In the genomic region with DNA sequence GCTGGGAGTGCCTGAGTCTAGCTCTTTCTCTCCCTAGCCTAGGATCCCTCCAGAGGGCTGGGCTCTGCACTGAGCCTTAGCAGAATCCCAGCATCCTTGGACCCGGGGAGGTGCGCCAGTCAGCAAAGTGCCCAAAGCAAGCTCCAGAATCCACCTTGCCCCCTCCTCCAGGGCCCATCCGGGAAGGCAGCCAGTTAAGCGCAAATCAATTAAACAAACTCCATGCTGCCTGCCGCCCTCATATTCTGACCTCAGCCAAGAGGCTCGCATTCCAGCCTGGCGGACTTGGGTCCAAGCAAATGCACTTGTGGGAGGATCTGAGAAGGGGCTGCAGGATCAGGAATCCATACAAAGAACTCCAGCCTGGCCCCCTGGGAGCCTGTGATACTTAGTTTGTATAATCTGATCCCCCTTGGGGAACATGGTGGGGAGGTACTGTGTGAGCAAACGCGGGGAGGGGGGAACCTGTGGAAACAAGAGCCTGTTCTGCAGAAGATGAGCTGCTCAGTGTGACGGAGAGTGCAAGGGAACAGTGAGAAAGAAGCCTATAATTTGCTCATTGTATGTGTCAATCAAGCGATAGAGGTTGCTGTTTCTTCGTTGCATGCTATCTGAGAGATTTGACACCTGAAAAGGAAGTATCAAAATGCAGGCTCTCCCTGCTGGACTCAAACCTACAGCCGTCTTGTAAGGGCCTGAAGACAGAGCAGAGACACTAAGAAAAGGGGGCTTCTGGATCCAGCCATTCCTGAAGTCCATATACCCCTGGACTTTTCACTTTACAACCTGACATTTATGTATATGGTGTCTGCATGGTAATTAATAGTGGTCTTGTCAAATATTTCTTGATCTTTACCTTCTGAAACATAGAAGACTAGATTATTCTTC, we compare ENCODE assay signal across 16 cellular contexts. TPM values are rescaled to one million over a fixed set of nuclear protein-coding genes. Genes with fewer than 3 reads are reported as not detected.
A peak's percentile ranks its signal among the peaks of the same experiment; 100 is the strongest.
DNase-seq lines count a peak whose midpoint lies in the region; ATAC-seq and TF ChIP-seq lines count a peak whose summit lies in the region.
"Had no signal": no experiment of that assay in that cellular context is flagged by ENCODE, and none has a peak within 500 bp of the region (broad histone marks: within the 10 kb centered on the region; RNA-seq: fewer than 3 reads in every experiment).

No MANE protein-coding gene starts in this region.

- TF ChIP-seq CTCF in nephron progenitor cell (IDR thresholded peaks at IDR 0.05) (no peak), transverse colon (IDR thresholded peaks at IDR 0.05) (no peak)

- peaks cover 11% of the 10 kb centered on the region for H3K4me1 Mint-ChIP-seq in nephron progenitor cell
- H3K4me1 Mint-ChIP-seq: CD14-positive monocyte had no signal

- DNase-seq in GM23248, result peak; percentile 34
- peak; percentile 76 for DNase-seq in NCI-H1436 (lab: John Stamatoyannopoulos, UW)
- peak; percentile 76 for DNase-seq in astrocyte of the hippocampus (ENCODE audit: low read depth, low spot score)
- peak; percentile 34 for DNase-seq in nephron progenitor cell
- no peak for DNase-seq in transverse colon
- DNase-seq in HPDE6-E6E7 (ENCODE audit: extremely low spot score), result no peak
- DNase-seq: activated CD4-positive, alpha-beta T cell treated with anti-CD3 and anti-CD28 coated beads, Interleukin-2, amount 50 U/mL, for 1 hour; activated gamma-delta T cell; esophagus squamous epithelium; mucosa of descending colon; OCI-M1; T-helper 1 cell had no signal

- peaks cover 10% of the 10 kb centered on the region; the same call in 1 of the 2 replicates for H3K4me1 ChIP-seq in GM23248 (ENCODE audit: insufficient read depth)
- no peaks in the 10 kb centered on the region for H3K4me1 ChIP-seq in transverse colon

- H3K36me3 ChIP-seq in GM23248 (ENCODE audit: low read depth), result no peaks in the 10 kb centered on the region
- no peaks in the 10 kb centered on the region for H3K36me3 ChIP-seq in transverse colon
- H3K36me3 ChIP-seq: esophagus squamous epithelium had no signal

- H3K27me3 ChIP-seq in GM23248 (replicated peaks; ENCODE audit: insufficient read depth) (peaks cover 30% of the 10 kb centered on the region), transverse colon (peaks cover 38% of the 10 kb centered on the region)

- peaks cover 4% of the 10 kb centered on the region for H3K9me3 Mint-ChIP-seq in nephron progenitor cell

- H3K4me3 Mint-ChIP-seq in nephron progenitor cell, result peak overlapping the region; percentile 29
- H3K4me3 Mint-ChIP-seq: CD14-positive monocyte had no signal

- intact Hi-C loops in transverse colon (cut with DNase I; ENCODE audit: low total_unique reads), result no loop called here

- H3F3A ChIP-seq in GM23248 (ENCODE audit: insufficient read depth), result no peaks in the 10 kb centered on the region

- WGBS in GM23248 (ENCODE audit: low coverage in 1 of 2, low lambda C conversion rate in 2 of 2, missing lambda C conversion rate in 2 of 2), 2 experiments, result 30 to 31% methylated on average over 13 of the region's 13 CpGs
- WGBS in transverse colon (ENCODE audit: low coverage in 1 of 2), 2 donors, result 25 to 40% methylated on average over 1 to 10 of the region's 13 CpGs

- no peaks in the 10 kb centered on the region for H4K20me1 ChIP-seq in GM23248 (ENCODE audit: insufficient read depth)

- ATAC-seq in HG02588 (IDR thresholded peaks at IDR 0.05; ENCODE audit: unreplicated experiment), result no peak
- ATAC-seq in HG03520 (IDR thresholded peaks at IDR 0.05; ENCODE audit: unreplicated experiment), result no peak
- ATAC-seq: mucosa of descending colon, sciatic nerve had no signal

- no peak overlapping the region for H3K27ac ChIP-seq in GM23248
- no peak overlapping the region for H3K27ac ChIP-seq in transverse colon
- H3K27ac ChIP-seq: esophagus squamous epithelium had no signal

- H3K27me3 Mint-ChIP-seq in nephron progenitor cell (ENCODE audit: low read depth, poor library complexity), result peaks cover 45% of the 10 kb centered on the region

- no peaks in the 10 kb centered on the region for H3K9me2 ChIP-seq in GM23248 (ENCODE audit: insufficient read depth)

- no peak overlapping the region for H3K27ac Mint-ChIP-seq in nephron progenitor cell

- H3K36me3 Mint-ChIP-seq in nephron progenitor cell (ENCODE audit: low read depth), result no peaks in the 10 kb centered on the region
- H3K36me3 Mint-ChIP-seq: CD14-positive monocyte had no signal

- no peaks in the 10 kb centered on the region for H3K79me2 ChIP-seq in GM23248 (ENCODE audit: insufficient read depth)

- no peak overlapping the region for H2AFZ ChIP-seq in GM23248

- no peak for TF ChIP-seq EP300 in transverse colon (IDR thresholded peaks at IDR 0.05; ENCODE audit: low read depth)

- no peak overlapping the region for H3K4me3 ChIP-seq in GM23248
- no peak overlapping the region for H3K4me3 ChIP-seq in transverse colon
- H3K4me3 ChIP-seq: esophagus squamous epithelium, mucosa of descending colon had no signal

- H3K9ac ChIP-seq in GM23248, result no peak overlapping the region

- no peaks in the 10 kb centered on the region for H3K9me3 ChIP-seq in GM23248 (ENCODE audit: low read depth)
- peaks cover 0 to 11% of the 10 kb centered on the region in 2 donors for H3K9me3 ChIP-seq in transverse colon

- H3K4me2 ChIP-seq in GM23248 (ENCODE audit: unreplicated experiment), result no peak overlapping the region

- in situ Hi-C loops in GM23248 (cut with MboI) (no loop called here), transverse colon (cut with MboI; ENCODE audit: low pct_ligation_motif_present in 1 of 4, low pct_unique_long_range_greater_than_20kb in 1 of 4, low sequenced_read_pairs in 3 of 4) (no loop called here)

- no peak for TF ChIP-seq POLR2A in transverse colon (IDR thresholded peaks at IDR 0.05)

RNA-seq across cellular contexts. Expression of a gene that starts 29.4 kb away (rescaled TPM):
- not detected in 2 replicates for total RNA-seq in GM23248 (2014; rRNA removed; shearing (Covaris generic))
- not detected in 2 replicates for polyA plus RNA-seq in GM23248 (2016; fragmentation: Nextera tagmentation; extraction: Ambion mirVana)
- total RNA-seq in transverse colon, result not detected
- total RNA-seq: esophagus squamous epithelium, mucosa of descending colon, sciatic nerve had no signal
- polyA plus RNA-seq: CD14-positive monocyte had no signal

Comparison
In these comparisons a context has a peak if more than half of its experiments do, and no peak if none do; other contexts are left out.
1. DNase-seq: peak in GM23248 (single experiment), NCI-H1436 (single experiment), astrocyte of the hippocampus (single experiment) and nephron progenitor cell (single experiment); none in transverse colon (single experiment) and HPDE6-E6E7 (single experiment).